In the genomic region with DNA sequence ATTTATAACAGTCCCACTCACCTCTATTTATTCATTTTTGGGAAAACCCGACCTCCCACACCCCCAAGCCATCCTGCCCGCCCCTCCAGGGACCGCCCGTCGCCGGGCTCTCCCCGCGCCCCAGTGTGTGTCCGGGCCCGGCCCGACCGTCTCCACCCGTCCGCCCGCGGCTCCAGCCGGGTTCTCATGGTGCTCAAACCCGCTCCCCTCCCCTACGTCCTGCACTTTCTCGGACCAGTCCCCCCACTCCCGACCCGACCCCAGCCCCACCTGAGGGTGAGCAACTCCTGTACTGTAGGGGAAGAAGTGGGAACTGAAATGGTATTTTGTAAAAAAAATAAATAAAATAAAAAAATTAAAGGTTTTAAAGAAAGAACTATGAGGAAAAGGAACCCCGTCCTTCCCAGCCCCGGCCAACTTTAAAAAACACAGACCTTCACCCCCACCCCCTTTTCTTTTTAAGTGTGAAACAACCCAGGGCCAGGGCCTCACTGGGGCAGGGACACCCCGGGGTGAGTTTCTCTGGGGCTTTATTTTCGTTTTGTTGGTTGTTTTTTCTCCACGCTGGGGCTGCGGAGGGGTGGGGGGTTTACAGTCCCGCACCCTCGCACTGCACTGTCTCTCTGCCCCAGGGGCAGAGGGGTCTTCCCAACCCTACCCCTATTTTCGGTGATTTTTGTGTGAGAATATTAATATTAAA, we compare ENCODE assay signal across 11 cellular contexts. TPM values are rescaled to one million over a fixed set of nuclear protein-coding genes. Genes with fewer than 3 reads are reported as not detected.
DNase-seq lines count a peak whose midpoint lies in the region; ATAC-seq and TF ChIP-seq lines count a peak whose summit lies in the region.
"Had no signal": no experiment of that assay in that cellular context is flagged by ENCODE, and none has a peak within 500 bp of the region (broad histone marks: within the 10 kb centered on the region; RNA-seq: fewer than 3 reads in every experiment).

No MANE protein-coding gene starts in this region.

- H3K36me3 ChIP-seq in ovary = no peaks in the 10 kb centered on the region
- H3K36me3 ChIP-seq in effector memory CD4-positive, alpha-beta T cell (ENCODE audit: control insufficient read depth, insufficient read depth, low read length) = peaks cover 20% of the 10 kb centered on the region

- intact Hi-C loops in ovary (cut with DNase I) = loop anchor here in 2 of 4 donors (5.0 to 10.0 kb wide), 2 partner anchors 109 to 112 kb away; no protein-coding TSS in a partner anchor

- TF ChIP-seq CTCF in endothelial cell (IDR thresholded peaks at IDR 0.05; ENCODE audit: unreplicated experiment) (no peak), ovary (IDR thresholded peaks at IDR 0.05) (no peak)

- H3K4me3 Mint-ChIP-seq in endothelial cell (ENCODE audit: unreplicated experiment) = peak overlapping the region; percentile 72
- H3K4me3 Mint-ChIP-seq: activated B cell treated with CpG ODN at 0.5 μM for 24 hours had no signal

- no peaks in the 10 kb centered on the region for H3K27me3 ChIP-seq in ovary
- H3K27me3 ChIP-seq in effector memory CD4-positive, alpha-beta T cell (replicated peaks; ENCODE audit: control insufficient read depth, insufficient read depth, low read length, poor library complexity, severe bottlenecking) = no peaks in the 10 kb centered on the region

- no peak overlapping the region for H3K27ac ChIP-seq in ovary
- no peak overlapping the region for H3K27ac ChIP-seq in effector memory CD4-positive, alpha-beta T cell (ENCODE audit: insufficient read depth, low read length, poor library complexity, severe bottlenecking)
- H3K27ac ChIP-seq: HL-60 had no signal

- DNase-seq in T-helper 9 cell (peak; percentile 20), endothelial cell (ENCODE audit: low spot score) (no peak), ovary (peak in 4 of 5 donors; percentile 37 to 54 (median 52))
- no peak for DNase-seq in effector memory CD4-positive, alpha-beta T cell
- DNase-seq: activated B cell treated with CpG ODN at 0.5 μM for 24 hours, DMS79, HFFc6, midbrain, NCI-H187 had no signal

- H3K9me3 Mint-ChIP-seq in endothelial cell (ENCODE audit: unreplicated experiment) = no peaks in the 10 kb centered on the region
- H3K9me3 Mint-ChIP-seq: activated B cell treated with CpG ODN at 0.5 μM for 24 hours, HFFc6 had no signal

- no peaks in the 10 kb centered on the region for H3K9me3 ChIP-seq in ovary
- no peaks in the 10 kb centered on the region for H3K9me3 ChIP-seq in effector memory CD4-positive, alpha-beta T cell (ENCODE audit: control insufficient read depth, low read length)

- 75 to 80% (median 78%) methylated on average over 31 of the region's 31 CpGs for WGBS in ovary, 3 donors

- TF ChIP-seq EP300 in ovary (IDR thresholded peaks at IDR 0.05) = no peak

- H3K4me3 ChIP-seq in ovary = no peak overlapping the region
- H3K4me3 ChIP-seq in effector memory CD4-positive, alpha-beta T cell (ENCODE audit: insufficient read depth, low read depth, low read length, poor library complexity, severe bottlenecking) = no peak overlapping the region

- peaks cover 19% of the 10 kb centered on the region for H3K27me3 Mint-ChIP-seq in endothelial cell (ENCODE audit: unreplicated experiment)
- H3K27me3 Mint-ChIP-seq: activated B cell treated with CpG ODN at 0.5 μM for 24 hours had no signal

- peaks cover 8% of the 10 kb centered on the region for H3K4me1 ChIP-seq in ovary (ENCODE audit: insufficient read depth)
- H3K4me1 ChIP-seq in effector memory CD4-positive, alpha-beta T cell (ENCODE audit: control insufficient read depth, insufficient read depth, low read length, poor library complexity, severe bottlenecking) = peaks cover 42% of the 10 kb centered on the region

- peak overlapping the region; percentile 78 for H3K27ac Mint-ChIP-seq in endothelial cell (ENCODE audit: unreplicated experiment)
- H3K27ac Mint-ChIP-seq: activated B cell treated with CpG ODN at 0.5 μM for 24 hours, HFFc6 had no signal

- TF ChIP-seq POLR2A in ovary (IDR thresholded peaks at IDR 0.05) = no peak

- H3K36me3 Mint-ChIP-seq in endothelial cell (ENCODE audit: low read depth, unreplicated experiment) = peaks cover 34% of the 10 kb centered on the region

- no peak for ATAC-seq in GM18873 (IDR thresholded peaks at IDR 0.05; ENCODE audit: low FRiP score, unreplicated experiment)

- H3K4me1 Mint-ChIP-seq in endothelial cell (ENCODE audit: unreplicated experiment) = peaks cover 19% of the 10 kb centered on the region

RNA-seq across cellular contexts. Expression of a gene that starts 0.6 kb away (rescaled TPM):
- 13.6 TPM for total RNA-seq in endothelial cell (ENCODE audit: unreplicated experiment)
- total RNA-seq in ovary = 10 to 100 TPM in 3 of 7 donors, 1 to 10 TPM in 4; 2.1 to 11.9 (median 8.2) TPM
- 10 to 100 TPM in 1 of 2 donors, 1 to 10 TPM in 1; 5.5 to 17.8 TPM for polyA plus RNA-seq in ovary

RNA-seq across cellular contexts. Expression of a gene that starts 3.1 kb away (rescaled TPM):
- total RNA-seq in endothelial cell (ENCODE audit: unreplicated experiment) (97.9 TPM), ovary (10 to 100 TPM; 46.4 to 82.8 (median 54.6) TPM)
- polyA plus RNA-seq in ovary = 10 to 100 TPM in 1 of 2 donors, 1 to 10 TPM in 1; 4.6 to 59.1 TPM

RNA-seq across cellular contexts. Expression of a gene that starts 3.6 kb away (rescaled TPM):
- 6.4 TPM for total RNA-seq in endothelial cell (ENCODE audit: unreplicated experiment)
- 10 to 100 TPM in 6 of 7 donors, 1 to 10 TPM in 1; 7.0 to 18.8 (median 16.1) TPM for total RNA-seq in ovary
- 10 to 100 TPM; 10.8 to 22.2 TPM for polyA plus RNA-seq in ovary

RNA-seq across cellular contexts. Expression of a gene that starts 20.2 kb away (rescaled TPM):
- 47.4 TPM for total RNA-seq in endothelial cell (ENCODE audit: unreplicated experiment)
- total RNA-seq in ovary = 10 to 100 TPM; 13.7 to 80.8 (median 71.9) TPM
- polyA plus RNA-seq in ovary = 10 to 100 TPM in 1 of 2 donors, 1 to 10 TPM in 1; 9.1 to 36.9 TPM

RNA-seq across cellular contexts. Expression of a gene that starts 34.4 kb away (rescaled TPM):
- 133 TPM for total RNA-seq in endothelial cell (ENCODE audit: unreplicated experiment)
- 100 to 1,000 TPM in 4 of 7 donors, 10 to 100 TPM in 3; 65.7 to 145 (median 114) TPM for total RNA-seq in ovary
- polyA plus RNA-seq in ovary = 100 to 1,000 TPM in 1 of 2 donors, 10 to 100 TPM in 1; 87.2 to 100 TPM

Comparison
In these comparisons a context has a peak if more than half of its experiments do, and no peak if none do; other contexts are left out.
1. DNase-seq: peak in T-helper 9 cell (single experiment) and ovary (4 of 5); none in endothelial cell (single experiment) and effector memory CD4-positive, alpha-beta T cell (0 of 3).